Comparison of ENCODE assay signal across 21 cellular contexts in the genomic region with DNA sequence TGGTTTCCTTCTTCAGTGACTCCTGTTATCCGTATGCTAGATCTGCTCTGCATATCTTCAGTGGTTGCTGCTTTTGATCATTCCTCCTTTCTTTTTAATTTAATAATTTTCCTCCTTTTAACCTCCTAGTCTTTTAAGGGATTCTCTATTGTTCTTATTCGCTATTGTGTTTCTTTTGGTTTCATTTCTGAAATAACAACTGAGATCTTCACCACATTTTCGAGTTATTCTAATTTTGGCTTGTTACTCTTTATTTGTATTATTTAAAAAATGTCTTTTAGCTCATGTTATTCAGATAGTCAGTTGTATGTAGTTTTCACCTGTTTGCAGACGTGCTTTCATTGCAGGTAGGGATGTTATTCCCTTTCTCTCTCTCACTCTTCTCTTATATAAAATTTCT. TPM values are rescaled to one million over a fixed set of nuclear protein-coding genes. Genes with fewer than 3 reads are reported as not detected.
A peak's percentile ranks its signal among the peaks of the same experiment; 100 is the strongest.
DNase-seq lines count a peak whose midpoint lies in the region; ATAC-seq, FAIRE-seq and TF ChIP-seq lines count a peak whose summit lies in the region.
"Had no signal": no experiment of that assay in that cellular context is flagged by ENCODE, and none has a peak within 500 bp of the region (broad histone marks: within the 10 kb centered on the region; RNA-seq: fewer than 3 reads in every experiment).

No MANE protein-coding gene starts in this region.

- H3K9me3 Mint-ChIP-seq in immature natural killer cell: no peaks in the 10 kb centered on the region

- POLR2A ChIA-PET in A549 (lab: Yijun Ruan, JAX): no interaction called here

- H3K27ac Mint-ChIP-seq in immature natural killer cell: peak overlapping the region; percentile 66 to 93 (median 86)
- H3K27ac Mint-ChIP-seq: CD4-positive, CD25-positive, alpha-beta regulatory T cell had no signal

- H3K4me3 ChIP-seq in A549: no peak overlapping the region
- H3K4me3 ChIP-seq in RWPE2 (ENCODE audit: severe bottlenecking): no peak overlapping the region
- H3K4me3 ChIP-seq: K562, SJCRH30 had no signal

- no peaks in the 10 kb centered on the region for H3K36me3 Mint-ChIP-seq in immature natural killer cell
- H3K36me3 Mint-ChIP-seq: CD4-positive, CD25-positive, alpha-beta regulatory T cell had no signal

- CTCF ChIA-PET in A549 (lab: Yijun Ruan, JAX): interaction anchor here (0.6 to 1.0 kb wide), 2 partner anchors 20 to 23 kb away, joined by 3 to 6 read pairs; no protein-coding TSS in a partner anchor

- H3K9me3 ChIP-seq in A549 (no peaks in the 10 kb centered on the region), RWPE2 (ENCODE audit: severe bottlenecking) (no peaks in the 10 kb centered on the region)
- H3K9me3 ChIP-seq: SJCRH30 had no signal

- H3K36me3 ChIP-seq in RWPE2 (ENCODE audit: low read depth): peaks cover 52% of the 10 kb centered on the region
- H3K36me3 ChIP-seq: SJCRH30 had no signal

- no peak overlapping the region for H3K4me2 ChIP-seq in A549

- peak overlapping the region; percentile 19 to 68; a peak in 4 of 6 replicates for H3K27ac ChIP-seq in A549
- peak overlapping the region; percentile 4 for H3K27ac ChIP-seq in RWPE2 (ENCODE audit: poor library complexity, severe bottlenecking)
- H3K27ac ChIP-seq: HL-60, SJCRH30 had no signal

- peaks cover 52% of the 10 kb centered on the region for H3K4me1 ChIP-seq in A549
- H3K4me1 ChIP-seq in RWPE2 (ENCODE audit: insufficient read depth, poor library complexity, severe bottlenecking): peaks cover 38% of the 10 kb centered on the region

- peak overlapping the region; percentile 68 to 81 (median 76) for H3K4me3 Mint-ChIP-seq in immature natural killer cell
- H3K4me3 Mint-ChIP-seq: CD4-positive, CD25-positive, alpha-beta regulatory T cell had no signal

- FAIRE-seq in A549 (lab: Jason Lieb, UNC): no peak
- FAIRE-seq: HepG2, K562 had no signal

- no peaks in the 10 kb centered on the region for H3K27me3 ChIP-seq in RWPE2 (ENCODE audit: insufficient read depth, poor library complexity, severe bottlenecking)
- H3K27me3 ChIP-seq: SJCRH30 had no signal

- DNase-seq in A549 (ENCODE audit: low read depth in 1 of 2, low spot score in 1 of 2): no peak
- DNase-seq in RWPE2 (ENCODE audit: low spot score): no peak
- DNase-seq in immature natural killer cell: no peak
- DNase-seq in COLO829 (ENCODE audit: low spot score): no peak
- DNase-seq: CD4-positive, CD25-positive, alpha-beta regulatory T cell; COR-L47; DND-41; NCI-H1092; NCI-H1436; NCI-H187 treated with DMSO at 0.1 percent for 48 hours; NCI-H2107; NK-92 treated with Interleukin-12 subunit alpha and Interleukin-12 subunit beta, amount 100 ng/mL, for 24 hours; SJCRH30 had no signal

- no peak for TF ChIP-seq CTCF in A549 (IDR thresholded peaks at IDR 0.05)
- no peak for TF ChIP-seq CTCF in RWPE2 (IDR thresholded peaks at IDR 0.05; ENCODE audit: poor library complexity, severe bottlenecking)

- H3K27me3 Mint-ChIP-seq in immature natural killer cell (ENCODE audit: low read depth in 3 of 3): no peaks in the 10 kb centered on the region

- ATAC-seq in A549 (no peak), GM18867 (IDR thresholded peaks at IDR 0.05; ENCODE audit: unreplicated experiment) (peak; percentile 55), RWPE2 (ENCODE audit: low read depth) (no peak), HG03135 (IDR thresholded peaks at IDR 0.05; ENCODE audit: unreplicated experiment) (no peak), GM19467 (IDR thresholded peaks at IDR 0.05; ENCODE audit: unreplicated experiment) (no peak), HG02870 (IDR thresholded peaks at IDR 0.05; ENCODE audit: unreplicated experiment) (no peak)
- ATAC-seq: HepG2, K562, Panc1 had no signal

- no peak for TF ChIP-seq EP300 in A549 (IDR thresholded peaks at IDR 0.05)

- TF ChIP-seq POLR2A in A549 (IDR thresholded peaks at IDR 0.05; ENCODE audit: low read length): no peak

- 76% methylated on average over 4 of the region's 4 CpGs for WGBS in A549 (ENCODE audit: missing lambda C conversion rate)

- H3K4me1 Mint-ChIP-seq in immature natural killer cell: peaks cover 74 to 79% of the 10 kb centered on the region in 2 donors
- H3K4me1 Mint-ChIP-seq: CD4-positive, CD25-positive, alpha-beta regulatory T cell had no signal

- no peak for TF ChIP-seq RAD21 in A549 (conservative IDR thresholded peaks at IDR 0.05 in 1 of 2, IDR thresholded peaks at IDR 0.05 in 1 of 2)

TF ChIP-seq in A549, 52 proteins besides CTCF, POLR2A, EP300 and RAD21:
- TF ChIP-seq RNF2 (IDR thresholded peaks at IDR 0.05; ENCODE audit: borderline replicate concordance, low read depth) (no peak), FOSB (CRISPR knock-in tag; IDR thresholded peaks at IDR 0.05) (no peak), HDAC2 (IDR thresholded peaks at IDR 0.05) (no peak), RARB (CRISPR knock-in tag; IDR thresholded peaks at IDR 0.05) (no peak), FOXS1 (CRISPR knock-in tag; IDR thresholded peaks at IDR 0.05) (no peak), HEYL (CRISPR knock-in tag; IDR thresholded peaks at IDR 0.05) (no peak), JUNB (IDR thresholded peaks at IDR 0.05) (no peak), EHF (CRISPR knock-in tag; IDR thresholded peaks at IDR 0.05) (no peak), NFE2L2 (conservative IDR thresholded peaks at IDR 0.05; ENCODE audit: low read length) (no peak), KDM5A (IDR thresholded peaks at IDR 0.05) (no peak), GATA3 (IDR thresholded peaks at IDR 0.05; ENCODE audit: borderline replicate concordance) (no peak), SREBF2 (IDR thresholded peaks at IDR 0.05) (no peak), HOXA7 (CRISPR knock-in tag; IDR thresholded peaks at IDR 0.05) (no peak), SMC3 (IDR thresholded peaks at IDR 0.05) (no peak), POLR2AphosphoS2 (conservative IDR thresholded peaks at IDR 0.05; ENCODE audit: low read length) (no peak)
- TF ChIP-seq, protein P1, sequence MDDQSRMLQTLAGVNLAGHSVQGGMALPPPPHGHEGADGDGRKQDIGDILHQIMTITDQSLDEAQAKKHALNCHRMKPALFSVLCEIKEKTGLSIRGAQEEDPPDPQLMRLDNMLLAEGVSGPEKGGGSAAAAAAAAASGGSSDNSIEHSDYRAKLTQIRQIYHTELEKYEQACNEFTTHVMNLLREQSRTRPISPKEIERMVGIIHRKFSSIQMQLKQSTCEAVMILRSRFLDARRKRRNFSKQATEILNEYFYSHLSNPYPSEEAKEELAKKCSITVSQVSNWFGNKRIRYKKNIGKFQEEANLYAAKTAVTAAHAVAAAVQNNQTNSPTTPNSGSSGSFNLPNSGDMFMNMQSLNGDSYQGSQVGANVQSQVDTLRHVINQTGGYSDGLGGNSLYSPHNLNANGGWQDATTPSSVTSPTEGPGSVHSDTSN (IDR thresholded peaks at IDR 0.05): no peak
- TF ChIP-seq, protein P2, sequence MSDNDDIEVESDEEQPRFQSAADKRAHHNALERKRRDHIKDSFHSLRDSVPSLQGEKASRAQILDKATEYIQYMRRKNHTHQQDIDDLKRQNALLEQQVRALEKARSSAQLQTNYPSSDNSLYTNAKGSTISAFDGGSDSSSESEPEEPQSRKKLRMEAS (IDR thresholded peaks at IDR 0.05): no peak
- TF ChIP-seq, protein P3, sequence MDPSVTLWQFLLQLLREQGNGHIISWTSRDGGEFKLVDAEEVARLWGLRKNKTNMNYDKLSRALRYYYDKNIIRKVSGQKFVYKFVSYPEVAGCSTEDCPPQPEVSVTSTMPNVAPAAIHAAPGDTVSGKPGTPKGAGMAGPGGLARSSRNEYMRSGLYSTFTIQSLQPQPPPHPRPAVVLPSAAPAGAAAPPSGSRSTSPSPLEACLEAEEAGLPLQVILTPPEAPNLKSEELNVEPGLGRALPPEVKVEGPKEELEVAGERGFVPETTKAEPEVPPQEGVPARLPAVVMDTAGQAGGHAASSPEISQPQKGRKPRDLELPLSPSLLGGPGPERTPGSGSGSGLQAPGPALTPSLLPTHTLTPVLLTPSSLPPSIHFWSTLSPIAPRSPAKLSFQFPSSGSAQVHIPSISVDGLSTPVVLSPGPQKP (IDR thresholded peaks at IDR 0.05; ENCODE audit: low read depth, low read length): no peak

RNA-seq across cellular contexts. Expression of a gene that starts 24.9 kb away (rescaled TPM):
- polyA plus RNA-seq in A549 (2011; rRNA removed): 120 and 133 TPM in 2 replicates
- 149 and 189 TPM in 2 replicates for polyA plus RNA-seq in A549 (2012; cell fraction: cytosol; rRNA removed)
- 215 and 294 TPM in 2 replicates for polyA plus RNA-seq in A549 (2012; cell fraction: nucleus; rRNA removed)
- 177 to 255 TPM (median 227 TPM) in 3 replicates for polyA plus RNA-seq in A549 (2017; fragmentation: RNase III; extraction: RNeasy Plus Mini Kit Qiagen cat#74134 plus additional on column Dnase treatment)
- polyA minus RNA-seq in A549 (2011; rRNA and poly(A)+ RNA removed): 26.4 and 27.2 TPM in 2 replicates
- 100 to 1,000 TPM; 192 to 270 (median 246) TPM for polyA plus RNA-seq in immature natural killer cell
